ENCODE assay signal across 19 cellular contexts in the genomic region with DNA sequence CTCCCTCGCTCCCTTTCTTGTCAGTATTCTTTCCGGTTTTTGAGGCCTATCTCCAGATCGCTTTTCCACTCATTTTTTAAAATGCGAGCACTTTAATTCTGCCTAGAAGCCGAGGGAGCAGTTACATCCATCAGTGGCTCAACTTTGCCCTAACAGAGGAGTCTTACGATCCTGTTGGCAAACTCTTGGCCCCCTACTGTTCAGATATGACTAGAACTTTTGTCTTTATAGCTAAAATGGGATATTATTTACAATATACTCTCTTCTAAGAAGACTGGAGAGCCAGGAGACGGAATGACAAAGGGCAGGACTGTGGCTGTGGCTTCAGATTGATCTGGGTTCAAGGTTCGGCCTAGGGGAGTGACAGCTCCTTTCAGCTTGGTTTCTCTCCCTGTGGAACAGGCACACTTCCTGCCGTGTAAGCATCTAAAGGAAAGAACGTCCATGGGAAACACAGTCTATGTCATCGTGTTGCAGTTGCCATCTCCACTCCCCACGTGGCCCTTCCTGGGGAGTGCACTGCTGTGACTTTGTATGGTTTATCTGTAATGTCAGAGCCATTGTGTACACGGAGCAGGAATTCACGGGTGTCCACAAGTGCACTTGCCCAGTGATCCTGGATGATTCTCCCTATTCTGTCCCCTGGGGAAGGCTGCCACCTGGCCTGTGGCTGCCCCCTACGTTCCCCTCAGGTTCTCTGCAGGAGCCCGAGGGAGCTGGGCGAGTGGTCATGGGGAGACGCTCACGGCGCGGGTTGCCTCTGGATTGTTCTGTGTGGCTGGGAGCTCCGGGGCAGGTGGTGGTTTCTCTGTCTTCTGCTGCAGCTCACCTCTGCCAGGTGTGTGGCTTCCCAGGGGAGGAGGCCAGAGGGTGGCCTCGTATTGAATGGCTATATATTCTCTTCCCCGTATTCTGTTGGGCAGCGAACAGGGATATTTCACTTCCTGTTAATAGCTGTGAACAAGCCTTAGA.
DNase-seq lines count a peak whose midpoint lies in the region; ATAC-seq, FAIRE-seq and TF ChIP-seq lines count a peak whose summit lies in the region.
"Had no signal": no experiment of that assay in that cellular context is flagged by ENCODE, and none has a peak within 500 bp of the region (broad histone marks: within the 10 kb centered on the region; RNA-seq: fewer than 3 reads in every experiment).

No MANE protein-coding gene starts in this region.

- peaks cover 38% of the 10 kb centered on the region for H3K4me1 ChIP-seq in HepG2 (ENCODE audit: insufficient read depth, low read length)
- H3K4me1 ChIP-seq in right lobe of liver = peaks cover 0 to 44% (median 20%) of the 10 kb centered on the region in 4 donors
- H3K4me1 ChIP-seq in endodermal cell (ENCODE audit: control insufficient read depth, insufficient read depth, low read length) = no peaks in the 10 kb centered on the region

- peak; percentile 48 for FAIRE-seq in HepG2 (lab: Jason Lieb, UNC)
- FAIRE-seq: HTR-8/SVneo had no signal

- H3K27me3 ChIP-seq in HepG2 (ENCODE audit: control insufficient read depth in 1 of 2, insufficient read depth in 2 of 2, low read length in 2 of 2) (no peaks in the 10 kb centered on the region), right lobe of liver (no peaks in the 10 kb centered on the region), endodermal cell (ENCODE audit: control insufficient read depth, insufficient read depth, low read length, poor library complexity, severe bottlenecking) (no peaks in the 10 kb centered on the region)
- H3K27me3 ChIP-seq: neutrophil had no signal

- H3K9ac ChIP-seq in HepG2 (ENCODE audit: insufficient read depth, low read depth, low read length) = no peak overlapping the region
- no peak overlapping the region for H3K9ac ChIP-seq in endodermal cell (ENCODE audit: extremely low read depth, low read length, poor library complexity, severe bottlenecking)

- in situ Hi-C loops in HepG2 (cut with HindIII; ENCODE audit: extremely low pct_ligation_motif_present, low pct_unique_long_range_greater_than_20kb) = no loop called here

- TF ChIP-seq EP300 in HepG2 (IDR thresholded peaks at IDR 0.05; ENCODE audit: low read depth in 2 of 2, low read length in 2 of 2) (no peak), HepG2 (CRISPR knock-in tag; IDR thresholded peaks at IDR 0.05; ENCODE audit: borderline replicate concordance) (no peak)

- no peak overlapping the region for H3K4me3 Mint-ChIP-seq in endodermal cell

- intact Hi-C loops in HepG2 (cut with micrococcal nuclease; ENCODE audit: unreplicated experiment) (loop anchor here (10.0 kb wide), 1 partner anchor 226 kb away; a partner anchor contains a TSS), right lobe of liver (cut with DNase I) (no loop called here)

- no peak overlapping the region for H3K27ac Mint-ChIP-seq in endodermal cell

- POLR2A ChIA-PET in HepG2 (lab: Yijun Ruan, JAX) = no interaction called here

- no peak overlapping the region for H3K4me3 ChIP-seq in HepG2 (replicated peaks in 1 of 3; ENCODE audit: insufficient read depth in 1 of 3, low read depth in 2 of 3, low read length in 3 of 3)
- no peak overlapping the region for H3K4me3 ChIP-seq in right lobe of liver
- H3K4me3 ChIP-seq in endodermal cell (ENCODE audit: low read length) = no peak overlapping the region

- CTCF ChIA-PET in HepG2 (lab: Yijun Ruan, JAX; ENCODE audit: low intra/inter-chr PET ratio, low total read pairs) = no interaction called here

- H2AFZ ChIP-seq in HepG2 (ENCODE audit: low read length) = no peak overlapping the region

- 91% methylated on average over 22 of the region's 25 CpGs for WGBS in HepG2 (ENCODE audit: low lambda C conversion rate)
- WGBS in right lobe of liver (ENCODE audit: insufficient coverage, low coverage, low lambda C conversion rate, missing lambda C conversion rate) = 74% methylated on average over 12 of the region's 25 CpGs
- 92 to 93% methylated on average over 17 to 25 of the region's 25 CpGs for WGBS in endodermal cell (ENCODE audit: insufficient coverage in 1 of 2, insufficient read length in 1 of 2), 2 experiments

- no peak overlapping the region for H3K4me2 ChIP-seq in HepG2 (ENCODE audit: low read depth, low read length)

- no peak for TF ChIP-seq RAD21 in HepG2 (CRISPR knock-in tag; IDR thresholded peaks at IDR 0.05)

- no peaks in the 10 kb centered on the region for H3K9me3 ChIP-seq in HepG2 (ENCODE audit: low read length)
- no peaks in the 10 kb centered on the region for H3K9me3 ChIP-seq in right lobe of liver
- no peaks in the 10 kb centered on the region for H3K9me3 ChIP-seq in endodermal cell (ENCODE audit: control insufficient read depth, low read length)
- H3K9me3 ChIP-seq: neutrophil had no signal

- no peaks in the 10 kb centered on the region for H3K9me3 Mint-ChIP-seq in endodermal cell

- ATAC-seq in HepG2 (peak; percentile 17; the same call in 1 of the 3 replicates), right lobe of liver (no peak)
- ATAC-seq: HCT116 had no signal

- TF ChIP-seq POLR2A in HepG2 (IDR thresholded peaks at IDR 0.05; ENCODE audit: insufficient read depth in 1 of 2, low read depth in 2 of 2, low read length in 2 of 2) (no peak), right lobe of liver (IDR thresholded peaks at IDR 0.05) (no peak)

- H3K27me3 Mint-ChIP-seq in endodermal cell (ENCODE audit: insufficient read depth) = no peaks in the 10 kb centered on the region

- H3K36me3 Mint-ChIP-seq in endodermal cell (ENCODE audit: low read depth) = no peaks in the 10 kb centered on the region

- no peaks in the 10 kb centered on the region for H3K79me2 ChIP-seq in HepG2 (ENCODE audit: insufficient read depth, low read length)

- H3K36me3 ChIP-seq in HepG2 (replicated peaks in 1 of 2; ENCODE audit: control insufficient read depth in 1 of 2, insufficient read depth in 2 of 2, low read length in 2 of 2) = peaks cover 0 to 5% of the 10 kb centered on the region in 2 experiments; a peak in 1 of 5 replicates
- H3K36me3 ChIP-seq in right lobe of liver = no peaks in the 10 kb centered on the region
- H3K36me3 ChIP-seq in endodermal cell (ENCODE audit: control insufficient read depth, insufficient read depth, low read length) = no peaks in the 10 kb centered on the region
- H3K36me3 ChIP-seq: neutrophil had no signal

- BruUV-seq in HepG2 (replicated peaks; lab: Mats Ljungman, UMichigan) = no TSS peak

- DNase-seq in HepG2 (ENCODE audit: low spot score) (no peak), right lobe of liver (no peak), NCI-H345 treated with DMSO at 0.1 percent for 48 hours (lab: John Stamatoyannopoulos, UW; ENCODE audit: unreplicated experiment) (peak; percentile 75), endodermal cell (no peak), KG1 (lab: John Stamatoyannopoulos, UW) (no peak), LoVo (ENCODE audit: low spot score) (no peak)
- no peak for DNase-seq in stimulated activated CD4-positive, alpha-beta T cell treated with anti-CD3 and anti-CD28 coated beads, Interleukin-4, amount 100 ng/mL, for 1 hour
- DNase-seq: activated CD4-positive, alpha-beta T cell treated with anti-CD3 and anti-CD28 coated beads for 4 hours; DMS53; effector memory CD4-positive, alpha-beta T cell; hippocampal formation; kidney glomerular epithelial cell; NCI-H2081 treated with DMSO at 0.1 percent for 48 hours; Right ventricle myocardium superior; stimulated activated CD4-positive, alpha-beta T cell treated with anti-CD3 and anti-CD28 coated beads, Interleukin-1b, Interleukin-23, amount 100 ng/mL, for 48 hours; T1000 had no signal

- H3K27ac ChIP-seq in HepG2 (ENCODE audit: extremely low read length, insufficient read depth, low read length) (peak overlapping the region; percentile 8), right lobe of liver (peak overlapping the region in 1 of 3 donors; percentile 7), endodermal cell (ENCODE audit: low read depth, low read length) (peak overlapping the region; percentile 55)
- H3K27ac ChIP-seq: neutrophil had no signal

- TF ChIP-seq CTCF in HepG2 (CRISPR knock-in tag; IDR thresholded peaks at IDR 0.05) (0 out of 2 replicates have a peak, but pooled peaks have one; percentile 7), right lobe of liver (IDR thresholded peaks at IDR 0.05) (no peak), endodermal cell (conservative IDR thresholded peaks at IDR 0.05) (no peak)

- H4K20me1 ChIP-seq in HepG2 (ENCODE audit: insufficient read depth, low read length) = no peaks in the 10 kb centered on the region

- H3K4me1 Mint-ChIP-seq in endodermal cell = peaks cover 8% of the 10 kb centered on the region

TF ChIP-seq in HepG2, 621 proteins besides CTCF, POLR2A, EP300 and RAD21 (continues in another document):
- TF ChIP-seq GATAD1 (CRISPR knock-in tag; IDR thresholded peaks at IDR 0.05) (no peak), CCDC6 (CRISPR knock-in tag; IDR thresholded peaks at IDR 0.05) (no peak), ZNF501 (CRISPR knock-in tag; IDR thresholded peaks at IDR 0.05) (no peak), TOPORS (CRISPR knock-in tag; IDR thresholded peaks at IDR 0.05) (no peak), CREB1 (IDR thresholded peaks at IDR 0.05) (no peak), CREB1 (CRISPR knock-in tag; IDR thresholded peaks at IDR 0.05) (no peak), ZNF558 (CRISPR knock-in tag; IDR thresholded peaks at IDR 0.05; ENCODE audit: borderline replicate concordance) (no peak), HNF4G (IDR thresholded peaks at IDR 0.05; ENCODE audit: borderline replicate concordance, low read depth, low read length) (peak; percentile 35; the same call in 1 of the 2 replicates), HNF4G (CRISPR knock-in tag; IDR thresholded peaks at IDR 0.05; ENCODE audit: borderline replicate concordance, low read depth) (no peak), ZNF430 (CRISPR knock-in tag; IDR thresholded peaks at IDR 0.05) (no peak), CAMTA2 (CRISPR knock-in tag; IDR thresholded peaks at IDR 0.05; ENCODE audit: borderline replicate concordance) (no peak), ZNF761 (CRISPR knock-in tag; conservative IDR thresholded peaks at IDR 0.05) (no peak), HNF4A (CRISPR knock-in tag; IDR thresholded peaks at IDR 0.05) (peak; percentile 55)
- TF ChIP-seq, protein P1, sequence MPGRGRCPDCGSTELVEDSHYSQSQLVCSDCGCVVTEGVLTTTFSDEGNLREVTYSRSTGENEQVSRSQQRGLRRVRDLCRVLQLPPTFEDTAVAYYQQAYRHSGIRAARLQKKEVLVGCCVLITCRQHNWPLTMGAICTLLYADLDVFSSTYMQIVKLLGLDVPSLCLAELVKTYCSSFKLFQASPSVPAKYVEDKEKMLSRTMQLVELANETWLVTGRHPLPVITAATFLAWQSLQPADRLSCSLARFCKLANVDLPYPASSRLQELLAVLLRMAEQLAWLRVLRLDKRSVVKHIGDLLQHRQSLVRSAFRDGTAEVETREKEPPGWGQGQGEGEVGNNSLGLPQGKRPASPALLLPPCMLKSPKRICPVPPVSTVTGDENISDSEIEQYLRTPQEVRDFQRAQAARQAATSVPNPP (CRISPR knock-in tag; IDR thresholded peaks at IDR 0.05) = no peak
